ENCODE assay signal across 8 cellular contexts in the genomic region with DNA sequence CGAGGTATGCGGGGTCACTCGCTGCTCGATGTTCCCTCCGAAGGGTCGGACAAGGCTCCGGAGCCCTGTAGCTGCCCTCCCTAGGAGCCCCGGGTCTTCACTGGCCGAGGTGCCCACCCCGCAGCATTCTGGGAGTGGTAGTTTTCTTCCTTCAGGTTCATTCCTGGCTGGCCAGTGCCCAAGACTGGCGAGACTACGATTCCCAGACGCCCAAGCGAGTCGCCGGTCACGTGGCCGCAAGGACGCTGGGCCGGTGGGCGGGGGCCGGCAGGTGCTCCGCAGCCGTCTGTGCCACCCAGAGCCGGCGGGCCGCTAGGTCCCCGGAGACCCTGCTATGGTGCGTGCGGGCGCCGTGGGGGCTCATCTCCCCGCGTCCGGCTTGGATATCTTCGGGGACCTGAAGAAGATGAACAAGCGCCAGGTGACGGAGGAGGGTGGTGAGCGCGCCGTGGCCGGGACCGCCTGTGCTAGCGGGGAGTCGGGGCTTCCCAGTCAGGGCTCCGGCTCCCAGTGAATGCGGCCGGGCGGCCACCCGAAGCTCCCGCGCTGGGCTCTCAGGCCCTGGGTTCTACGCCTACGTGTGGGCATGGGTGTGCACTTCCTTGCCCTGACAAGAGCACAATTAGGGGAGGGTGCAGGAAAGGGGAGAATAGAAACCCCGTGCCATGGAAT. TPM values are rescaled to one million over a fixed set of nuclear protein-coding genes. Genes with fewer than 3 reads are reported as not detected.
DNase-seq lines count a peak whose midpoint lies in the region; ATAC-seq, FAIRE-seq and TF ChIP-seq lines count a peak whose summit lies in the region.

SEC11C (plus strand) TSS at position 270 of the 672 bp plus-strand sequence; CDS start at position 335, 65 bp downstream.

- FAIRE-seq in kidney (lab: Jason Lieb, UNC) = peak; percentile 32

- H3K9me3 ChIP-seq in kidney (ENCODE audit: control insufficient read depth in 1 of 2, low read length in 2 of 2) = no peaks in the 10 kb centered on the region

- H3K4me1 ChIP-seq in kidney (ENCODE audit: control insufficient read depth in 1 of 2, insufficient read depth in 1 of 2, low read depth in 1 of 2, low read length in 2 of 2) = peaks cover 10% of the 10 kb centered on the region in 2 donors

- H3K36me3 ChIP-seq in kidney (ENCODE audit: control insufficient read depth in 1 of 2, insufficient read depth in 2 of 2, low read length in 2 of 2) = no peaks in the 10 kb centered on the region

- intact Hi-C loops in kidney (cut with DNase I) = no loop called here

- H3K4me3 ChIP-seq in kidney (ENCODE audit: low read length in 2 of 2) = peak within 1 kb of the TSS; percentile 74 to 93

- no peak for TF ChIP-seq CTCF in AG09319 (IDR thresholded peaks at IDR 0.05; ENCODE audit: low read depth, low read length)
- no peak for TF ChIP-seq CTCF in kidney (IDR thresholded peaks at IDR 0.05; ENCODE audit: borderline replicate concordance, extremely low read depth, insufficient read depth)

- ATAC-seq in GM19043 (IDR thresholded peaks at IDR 0.05; ENCODE audit: low read depth, unreplicated experiment) (peak; percentile 70), HG03378 (IDR thresholded peaks at IDR 0.05; ENCODE audit: unreplicated experiment) (peak; percentile 83)

- peak within 1 kb of the TSS; percentile 91 to 92 for H3K27ac ChIP-seq in kidney (ENCODE audit: low read depth in 2 of 2, low read length in 2 of 2)

- H3K9ac ChIP-seq in kidney (ENCODE audit: low read length in 2 of 2) = peak within 1 kb of the TSS; percentile 68 to 77

- peak; percentile 69 for DNase-seq in AG09319 (ENCODE audit: extremely low read depth, low read depth)
- DNase-seq in NCI-H460 (ENCODE audit: extremely low read depth, low read depth) = peak; percentile 94
- peak; percentile 92 for DNase-seq in activated CD4-positive, CD25-positive, alpha-beta regulatory T cell treated with anti-CD3 and anti-CD28 coated beads, Interleukin-2, amount 50 U/mL, for 72 hours
- DNase-seq in cerebellum (ENCODE audit: low spot score) = peak; percentile 97
- DNase-seq in kidney = peak; percentile 98
- peak; percentile 97 for DNase-seq in stimulated activated CD4-positive, alpha-beta T cell treated with anti-CD3 and anti-CD28 coated beads, Interleukin-15, amount 100 ng/mL, for 24 hours

RNA-seq across cellular contexts. Expression of gene SEC11C, which starts in this region (rescaled TPM):
- total RNA-seq in NCI-H460 (2014; rRNA removed; shearing (Covaris generic)) = 65.6 and 73.9 TPM in 2 replicates
- polyA plus RNA-seq in NCI-H460 (2014; cell fraction: nucleus; rRNA removed) = 31.7 and 43.5 TPM in 2 replicates
- 36.0 TPM for total RNA-seq in cerebellum
- 90.0 TPM for total RNA-seq in kidney
- polyA plus RNA-seq in kidney (ENCODE audit: insufficient read depth, low read depth, low replicate concordance) = 106 TPM

Comparison
In these comparisons a context has a peak if more than half of its experiments do, and no peak if none do; other contexts are left out.
1. Peak in every context shown above with its lines: DNase-seq, ATAC-seq, H3K4me3 ChIP-seq and H3K27ac ChIP-seq.